ENCODE assay signal across 10 cellular contexts in genomic region chrX:10966057-10966456, GRCh38.
"Had no signal": no experiment of that assay in that cellular context is flagged by ENCODE, and none has a peak within 500 bp of the region (broad histone marks: within the 10 kb centered on the region; RNA-seq: fewer than 3 reads in every experiment).

No MANE protein-coding gene starts in this region.

- FAIRE-seq: K562 had no signal

- H3K9me3 ChIP-seq: HAP-1 had no signal

- ATAC-seq: HCT116, K562 had no signal

- H3K36me3 ChIP-seq: HAP-1 had no signal

- H3K27ac ChIP-seq: GM23248, HL-60 had no signal

- H3K4me3 ChIP-seq: GM23248, HAP-1, K562 had no signal

- DNase-seq: GM23248, GOT3, H7, HFFc6, IMR-90, KG1 had no signal

- H3K9ac ChIP-seq: GM23248 had no signal

- H2AFZ ChIP-seq: GM23248 had no signal
